ENCODE assay signal across 8 cellular contexts in the genomic region with DNA sequence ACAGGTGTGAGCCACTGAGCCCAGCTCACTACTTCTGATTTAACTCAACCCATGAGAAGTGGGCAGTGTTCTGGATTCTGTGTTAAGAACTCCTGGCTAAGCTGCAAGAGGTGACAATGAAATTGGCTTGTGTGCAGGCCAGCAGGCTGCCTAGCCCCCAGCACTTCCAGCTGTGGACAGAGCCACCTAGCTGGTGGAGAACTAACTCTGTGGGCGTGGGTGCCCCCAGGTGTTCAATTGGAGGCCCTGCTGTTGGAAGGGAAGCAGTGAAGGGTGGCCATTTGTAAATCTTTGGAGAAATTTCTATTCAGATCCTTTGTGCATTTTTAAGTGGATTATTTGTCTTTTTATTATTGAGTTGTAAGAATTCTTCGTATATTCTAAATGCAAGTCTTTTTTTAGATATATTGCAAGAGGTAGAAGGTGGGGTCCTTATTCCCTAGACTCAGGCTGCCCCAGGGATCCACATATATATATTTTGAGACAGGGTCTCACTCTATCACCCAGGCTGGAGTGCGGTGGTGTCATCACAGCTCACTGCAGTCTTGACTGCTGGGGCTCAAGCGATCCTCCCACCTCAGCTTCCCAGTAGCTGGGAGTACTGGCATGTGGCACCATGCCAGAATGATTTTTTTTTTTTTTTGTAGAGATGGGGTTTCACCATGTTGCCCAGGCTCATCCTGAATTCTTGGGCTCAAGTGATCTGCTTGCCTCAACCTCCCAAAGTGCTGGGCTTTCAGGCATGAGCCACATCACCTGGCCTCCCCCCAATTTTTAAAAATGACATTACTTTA. TPM values are rescaled to one million over a fixed set of nuclear protein-coding genes. Genes with fewer than 3 reads are reported as not detected.
DNase-seq lines count a peak whose midpoint lies in the region; ATAC-seq, FAIRE-seq and TF ChIP-seq lines count a peak whose summit lies in the region.

No MANE protein-coding gene starts in this region.

- no peaks in the 10 kb centered on the region for H3K9me3 ChIP-seq in SJCRH30 (replicated peaks)
- H3K9me3 ChIP-seq in ovary = no peaks in the 10 kb centered on the region
- H3K9me3 ChIP-seq in ascending aorta = no peaks in the 10 kb centered on the region

- no peak for TF ChIP-seq POLR2A in ovary (IDR thresholded peaks at IDR 0.05)

- peak; percentile 63 for FAIRE-seq in G401.6 (lab: Jason Lieb, UNC)

- TF ChIP-seq EP300 in ovary (IDR thresholded peaks at IDR 0.05) = no peak

- H3K36me3 ChIP-seq in SJCRH30 (no peaks in the 10 kb centered on the region), ovary (no peaks in the 10 kb centered on the region), ascending aorta (no peaks in the 10 kb centered on the region)

- WGBS in ovary, 3 donors = 22 to 33% (median 25%) methylated on average over 4 of the region's 4 CpGs

- DNase-seq in KBM-7 = peak; percentile 83
- peak; percentile 53 to 67 for DNase-seq in SJCRH30
- DNase-seq in choroid plexus epithelial cell (ENCODE audit: low read depth) = peak; percentile 65
- peak in 3 of 5 donors; percentile 13 to 43 (median 31) for DNase-seq in ovary
- no peak for DNase-seq in ascending aorta (ENCODE audit: low spot score in 2 of 2)

- H3K4me3 ChIP-seq in SJCRH30 (no peak overlapping the region), choroid plexus epithelial cell (ENCODE audit: low read depth, low read length) (no peak overlapping the region), ovary (no peak overlapping the region), ascending aorta (no peak overlapping the region)

- no peak for ATAC-seq in GM21619 (IDR thresholded peaks at IDR 0.05; ENCODE audit: unreplicated experiment)
- ATAC-seq in HG03457 (IDR thresholded peaks at IDR 0.05; ENCODE audit: unreplicated experiment) = no peak

- H3K4me1 ChIP-seq in SJCRH30 (peaks cover 4% of the 10 kb centered on the region), ovary (ENCODE audit: insufficient read depth) (no peaks in the 10 kb centered on the region), ascending aorta (no peaks in the 10 kb centered on the region)

- H3K27me3 ChIP-seq in SJCRH30 = 0 out of 2 replicates have a peak, but pooled peaks cover 4% of the 10 kb centered on the region
- no peaks in the 10 kb centered on the region for H3K27me3 ChIP-seq in ovary
- no peaks in the 10 kb centered on the region for H3K27me3 ChIP-seq in ascending aorta

- in situ Hi-C loops in KBM-7 (cut with MboI; ENCODE audit: low pct_unique_long_range_greater_than_20kb, low sequenced_read_pairs) = no loop called here

- intact Hi-C loops in ovary (cut with DNase I) = no loop called here
- intact Hi-C loops in ascending aorta (cut with DNase I) = no loop called here

- H3K27ac ChIP-seq in SJCRH30 (no peak overlapping the region), ovary (no peak overlapping the region), ascending aorta (no peak overlapping the region)

- TF ChIP-seq CTCF in choroid plexus epithelial cell (conservative IDR thresholded peaks at IDR 0.05; ENCODE audit: low read depth, low read length) (peak; percentile 68), ovary (IDR thresholded peaks at IDR 0.05) (no peak), ascending aorta (IDR thresholded peaks at IDR 0.05) (peak in 1 of 3 experiments; percentile 19)

RNA-seq across cellular contexts. Expression of gene SCAMP5, which starts 7.2 kb away (rescaled TPM):
- 13.5 and 14.4 TPM in 2 replicates for total RNA-seq in SJCRH30 (2014; rRNA removed; shearing (Covaris generic))
- total RNA-seq in ovary (10 to 100 TPM in 1 of 7 donors, 1 to 10 TPM in 6; 2.6 to 10.1 (median 5.7) TPM), ascending aorta (0.43 TPM)
- polyA plus RNA-seq in ovary = 10 to 100 TPM in 1 of 2 donors, 1 to 10 TPM in 1; 4.6 to 17.8 TPM

RNA-seq across cellular contexts. Expression of gene RPP25, which starts 31.6 kb away (rescaled TPM):
- 0.02 TPM in 1 of 2 replicates, not detected in the other for total RNA-seq in SJCRH30 (2014; rRNA removed; shearing (Covaris generic))
- total RNA-seq in ovary (10 to 100 TPM; 13.6 to 41.2 (median 28.6) TPM), ascending aorta (28.4 TPM)
- polyA plus RNA-seq in ovary = 10 to 100 TPM; 16.0 to 17.3 TPM

RNA-seq across cellular contexts. Expression of gene PPCDC, which starts 35.2 kb away (rescaled TPM):
- total RNA-seq in SJCRH30 (2014; rRNA removed; shearing (Covaris generic)) = 21.5 and 25.5 TPM in 2 replicates
- total RNA-seq in ovary (10 to 100 TPM in 3 of 7 donors, 1 to 10 TPM in 4; 7.9 to 20.6 (median 9.7) TPM), ascending aorta (8.9 TPM)
- polyA plus RNA-seq in ovary = 10 to 100 TPM in 1 of 2 donors, 1 to 10 TPM in 1; 4.0 to 13.4 TPM

RNA-seq across cellular contexts. Expression of gene COX5A, which starts 50.3 kb away (rescaled TPM):
- total RNA-seq in SJCRH30 (2014; rRNA removed; shearing (Covaris generic)) = 212 and 220 TPM in 2 replicates
- total RNA-seq in ovary = 10 to 100 TPM; 24.8 to 91.3 (median 73.9) TPM
- polyA plus RNA-seq in ovary = 100 to 1,000 TPM in 1 of 2 donors, 10 to 100 TPM in 1; 86.2 to 158 TPM
- 83.5 TPM for total RNA-seq in ascending aorta

Comparison
In these comparisons a context has a peak if more than half of its experiments do, and no peak if none do; other contexts are left out.
1. DNase-seq: peak in KBM-7 (single experiment), SJCRH30 (2 of 2), choroid plexus epithelial cell (single experiment) and ovary (3 of 5); none in ascending aorta (0 of 2).
2. RNA of gene RPP25, which starts 31.6 kb away (total RNA-seq): 13.6 to 41.2 TPM in ovary and 28.4 TPM in ascending aorta (single experiment); 0.02 TPM in SJCRH30; every median in the first group is over 10 times any median in the second.